Comparison of ENCODE assay signal across 8 cellular contexts in genomic region chr3:42014949-42015533, GRCh38. TPM values are rescaled to one million over a fixed set of nuclear protein-coding genes. Genes with fewer than 3 reads are reported as not detected.
DNase-seq lines count a peak whose midpoint lies in the region; ATAC-seq and TF ChIP-seq lines count a peak whose summit lies in the region.

No MANE protein-coding gene starts in this region.

- no peak for ATAC-seq in GM21526 (IDR thresholded peaks at IDR 0.05; ENCODE audit: low FRiP score, unreplicated experiment)

- no peak overlapping the region for H2AFZ ChIP-seq in mesenchymal stem cell (ENCODE audit: low read depth, low read length)

- no peak overlapping the region for H2BK120ac ChIP-seq in mesenchymal stem cell (ENCODE audit: low read depth, low read length)

- H3K4me3 ChIP-seq in AG10803 (ENCODE audit: low read length) (peak overlapping the region; percentile 89), dorsolateral prefrontal cortex (peak overlapping the region; percentile 61 to 98 (median 81)), mesenchymal stem cell (ENCODE audit: insufficient read depth in 1 of 2, low read depth in 1 of 2, low read length in 2 of 2) (peak overlapping the region; percentile 11 to 95), tibial artery (peak overlapping the region; percentile 73 to 88)

- peaks cover 10% of the 10 kb centered on the region for H3K79me1 ChIP-seq in mesenchymal stem cell (replicated peaks; ENCODE audit: low read length, poor library complexity, severe bottlenecking)

- peak overlapping the region; percentile 1 for H2AK5ac ChIP-seq in mesenchymal stem cell (ENCODE audit: low read length, severe bottlenecking)

- no peaks in the 10 kb centered on the region for H3K27me3 ChIP-seq in dorsolateral prefrontal cortex
- no peaks in the 10 kb centered on the region for H3K27me3 ChIP-seq in mesenchymal stem cell (ENCODE audit: control insufficient read depth in 1 of 2, insufficient read depth in 1 of 2, low read length in 2 of 2)
- no peaks in the 10 kb centered on the region for H3K27me3 ChIP-seq in tibial artery

- no peak overlapping the region for H4K8ac ChIP-seq in mesenchymal stem cell (ENCODE audit: low read length)

- TF ChIP-seq CTCF in AG10803 (conservative IDR thresholded peaks at IDR 0.05; ENCODE audit: low read length) = no peak
- no peak for TF ChIP-seq CTCF in RWPE1 (conservative IDR thresholded peaks at IDR 0.05; ENCODE audit: low read depth)
- TF ChIP-seq CTCF in dorsolateral prefrontal cortex (IDR thresholded peaks at IDR 0.05 in 54 of 56, conservative IDR thresholded peaks at IDR 0.05 in 2 of 56; ENCODE audit: low read depth in 1 of 56, partially characterized antibody in 56 of 56) = peak in 1 of 56 donors; percentile 9
- TF ChIP-seq CTCF in tibial artery (IDR thresholded peaks at IDR 0.05) = no peak

- H3K18ac ChIP-seq in mesenchymal stem cell (ENCODE audit: low read depth in 1 of 2, low read length in 2 of 2) = no peak overlapping the region

- POLR2A ChIA-PET in RWPE1 (lab: Yijun Ruan, JAX; ENCODE audit: low non-redundant PET) = no interaction called here

- CTCF ChIA-PET in RWPE1 (lab: Yijun Ruan, JAX) = no interaction called here

- peak overlapping the region; percentile 54 for H3K27ac ChIP-seq in RWPE1
- peak overlapping the region in 47 of 59 donors; percentile 2 to 89 (median 73) for H3K27ac ChIP-seq in dorsolateral prefrontal cortex
- no peak overlapping the region for H3K27ac ChIP-seq in mesenchymal stem cell (ENCODE audit: low read length, poor library complexity, severe bottlenecking)
- peak overlapping the region; percentile 76 to 82 for H3K27ac ChIP-seq in tibial artery

- H3K14ac ChIP-seq in mesenchymal stem cell (ENCODE audit: low read length in 2 of 2) = no peak overlapping the region

- H3K4me2 ChIP-seq in mesenchymal stem cell (ENCODE audit: low read length, poor library complexity, severe bottlenecking) = peak overlapping the region; percentile 79

- H2BK5ac ChIP-seq in mesenchymal stem cell (ENCODE audit: low read depth, low read length, poor library complexity, severe bottlenecking) = no peak overlapping the region

- intact Hi-C loops in dorsolateral prefrontal cortex (cut with DNase I) = loop anchor here (5.0 kb wide), 3 partner anchors 37 to 82 kb away; partner anchors contain the start of gene ULK4 (in 2 of the 2)
- intact Hi-C loops in tibial artery (cut with DNase I; ENCODE audit: low total_unique reads) = loop anchor here (5.0 kb wide), 2 partner anchors 53 to 82 kb away; partner anchors contain the start of gene ULK4

- H3K9ac ChIP-seq in mesenchymal stem cell (ENCODE audit: low read length) = peak overlapping the region; percentile 98

- H3K9me3 ChIP-seq in mesenchymal stem cell (ENCODE audit: control insufficient read depth, low read length) = no peaks in the 10 kb centered on the region
- no peaks in the 10 kb centered on the region for H3K9me3 ChIP-seq in tibial artery

- H3K36me3 ChIP-seq in mesenchymal stem cell (ENCODE audit: control insufficient read depth in 1 of 2, insufficient read depth in 2 of 2, low read depth in 1 of 2, low read length in 2 of 2) = no peaks in the 10 kb centered on the region
- no peaks in the 10 kb centered on the region for H3K36me3 ChIP-seq in tibial artery

- H3K23ac ChIP-seq in mesenchymal stem cell (ENCODE audit: low read length in 2 of 2) = peak overlapping the region in 1 of 2 experiments; percentile 6

- no peak overlapping the region for H4K91ac ChIP-seq in mesenchymal stem cell (ENCODE audit: low read length)

- H3K4ac ChIP-seq in mesenchymal stem cell (ENCODE audit: low read depth in 1 of 2, low read length in 2 of 2) = peak overlapping the region; percentile 6 to 9

- H3K4me1 ChIP-seq in mesenchymal stem cell (ENCODE audit: control insufficient read depth, insufficient read depth, low read depth, low read length) (peaks cover 14% of the 10 kb centered on the region), tibial artery (peaks cover 0 to 46% (median 19%) of the 10 kb centered on the region in 4 donors)

- peak; percentile 74 for DNase-seq in AG10803 (ENCODE audit: low read depth)
- DNase-seq in GM19240 (ENCODE audit: insufficient read length, low spot score) = peak; percentile 34
- DNase-seq in RWPE1 (ENCODE audit: low spot score) = no peak
- DNase-seq in dorsolateral prefrontal cortex = peak in 5 of 10 donors; percentile 12 to 58 (median 39)
- DNase-seq in mesenchymal stem cell = peak; percentile 45
- peak; percentile 53 to 81 for DNase-seq in tibial artery
- DNase-seq in NK-92 treated with Interleukin-12 subunit alpha and Interleukin-12 subunit beta, amount 100 ng/mL, for 24 hours (lab: John Stamatoyannopoulos, UW) = no peak

- WGBS in mesenchymal stem cell = 25% methylated on average over 10 of the region's 11 CpGs

- H2BK15ac ChIP-seq in mesenchymal stem cell (ENCODE audit: low read depth, poor library complexity, severe bottlenecking) = no peak overlapping the region

- H2BK12ac ChIP-seq in mesenchymal stem cell (ENCODE audit: low read length in 2 of 2) = no peak overlapping the region

RNA-seq across cellular contexts. Expression of gene ULK4, which starts 53.1 kb away (rescaled TPM):
- 10 to 100 TPM in 114 of 120 experiments, 1 to 10 TPM in 6; 7.7 to 29.9 (median 14.8) TPM for total RNA-seq in dorsolateral prefrontal cortex
- polyA plus RNA-seq in mesenchymal stem cell (2013, experiment 1 of 2) = 1.8 TPM
- 2.2 TPM for polyA plus RNA-seq in mesenchymal stem cell (2013, experiment 2 of 2)

Comparison
In these comparisons a context has a peak if more than half of its experiments do, and no peak if none do; other contexts are left out.
1. DNase-seq: peak in AG10803 (single experiment), GM19240 (single experiment), mesenchymal stem cell (single experiment) and tibial artery (2 of 2); none in RWPE1 (single experiment) and NK-92 treated with Interleukin-12 subunit alpha and Interleukin-12 subunit beta, amount 100 ng/mL, for 24 hours (single experiment).
2. Peak in every context shown above with its lines, with median percentiles within 50 percentile points of each other: H3K4me3 ChIP-seq.